ENCODE assay signal across 26 cellular contexts in genomic region chr15:75849167-75849566, GRCh38.
"Had no signal": no experiment of that assay in that cellular context is flagged by ENCODE, and none has a peak within 500 bp of the region (broad histone marks: within the 10 kb centered on the region; RNA-seq: fewer than 3 reads in every experiment).

No MANE protein-coding gene starts in this region.

- FAIRE-seq: HTR-8/SVneo had no signal

- H3K27me3 Mint-ChIP-seq: IgD-negative memory B cell had no signal

- H3K27ac ChIP-seq: HL-60, SJCRH30 had no signal

- H3K9me3 Mint-ChIP-seq: IgD-negative memory B cell had no signal

- H3K9me3 ChIP-seq: MG63, SJCRH30 had no signal

- H3K4me3 ChIP-seq: MG63, SJCRH30 had no signal

- H3K36me3 ChIP-seq: SJCRH30 had no signal

- H3K27me3 ChIP-seq: MG63, SJCRH30 had no signal

- DNase-seq: KBM-7, MG63, NCI-H1092, NCI-H1105 treated with DMSO at 0.1 percent for 48 hours, NCI-H1417 treated with DMSO at 0.1 percent for 48 hours, NCI-H146, NCI-H1694 treated with DMSO at 0.1 percent for 48 hours, NCI-H1930, NCI-H2081, NCI-H2107, NCI-H226, NCI-H446, NCI-H510A, NCI-H524 treated with DMSO at 0.1 percent for 48 hours, NCI-H69, NCI-H774, PC-3, SHP77 treated with DMSO at 0.1 percent for 48 hours, SJCRH30, T-helper 1 cell had no signal

- ATAC-seq: Panc1, PC-3, Right ventricle myocardium inferior, SK-N-SH treated with all-trans-retinoic acid at 6 μM for 48 hours had no signal
